25 cellular contexts compared by ENCODE assay signal in genomic region chr7:2502647-2502966, GRCh38. TPM values are rescaled to one million over a fixed set of nuclear protein-coding genes. Genes with fewer than 3 reads are reported as not detected.
DNase-seq lines count a peak whose midpoint lies in the region; ATAC-seq, FAIRE-seq and TF ChIP-seq lines count a peak whose summit lies in the region.
"Had no signal": no experiment of that assay in that cellular context is flagged by ENCODE, and none has a peak within 500 bp of the region (broad histone marks: within the 10 kb centered on the region; RNA-seq: fewer than 3 reads in every experiment).

No MANE protein-coding gene starts in this region.

- H3K27me3 ChIP-seq in left lung, result peaks cover 0 to 12% of the 10 kb centered on the region in 2 donors

- no peak overlapping the region for H3K4me3 Mint-ChIP-seq in stimulated activated naive CD8-positive, alpha-beta T cell treated with anti-CD3 and anti-CD28 coated beads, Interleukin-15, amount 100 ng/mL, for 72 hours
- H3K4me3 Mint-ChIP-seq in nephron, result no peak overlapping the region
- H3K4me3 Mint-ChIP-seq: CD4-positive, CD25-positive, alpha-beta regulatory T cell; CD8-positive, alpha-beta T cell; H9; HFFc6 had no signal

- no peaks in the 10 kb centered on the region for H3K9me3 Mint-ChIP-seq in stimulated activated naive CD8-positive, alpha-beta T cell treated with anti-CD3 and anti-CD28 coated beads, Interleukin-15, amount 100 ng/mL, for 72 hours
- no peaks in the 10 kb centered on the region for H3K9me3 Mint-ChIP-seq in nephron
- H3K9me3 Mint-ChIP-seq: CD4-positive, CD25-positive, alpha-beta regulatory T cell; CD8-positive, alpha-beta T cell; H9; HFFc6 had no signal

- H3K27ac ChIP-seq in HEK293 (ENCODE audit: extremely low read depth, low read depth, low read length) (no peak overlapping the region), left lung (no peak overlapping the region)
- H3K27ac ChIP-seq: A549, GM23248 had no signal

- DNase-seq in stimulated activated naive CD8-positive, alpha-beta T cell treated with anti-CD3 and anti-CD28 coated beads, Interleukin-15, amount 100 ng/mL, for 72 hours, result no peak
- no peak for DNase-seq in stimulated activated naive CD8-positive, alpha-beta T cell treated with anti-CD3 and anti-CD28 coated beads, Interleukin-15, Interleukin-2, amounts not matched to agents 100 U/mL and 50 U/mL, for 24 hours
- DNase-seq in urothelium cell line (ENCODE audit: low spot score) (no peak), NCI-H2081 (lab: John Stamatoyannopoulos, UW) (no peak), left lung (no peak), Ammon's horn (ENCODE audit: low spot score) (no peak)
- DNase-seq: 8988T; ACHN; AML-193; C1 segment of cervical spinal cord; Caco-2; CD4-positive, CD25-positive, alpha-beta regulatory T cell; CD8-positive, alpha-beta T cell; DMS153; DND-41; GM23248; H9; HFFc6 had no signal

- no peaks in the 10 kb centered on the region for H3K4me1 ChIP-seq in HEK293 (ENCODE audit: control insufficient read depth, insufficient read depth, low read length)
- peaks cover 0 to 3% of the 10 kb centered on the region in 2 donors for H3K4me1 ChIP-seq in left lung
- H3K4me1 ChIP-seq: A549, Caco-2 had no signal

- intact Hi-C loops in left lung (cut with DNase I), result no loop called here

- CTCF ChIA-PET in HEK293 (lab: Yijun Ruan, JAX), result interaction anchor here (0.6 to 0.7 kb wide), 2 partner anchors 19 to 109 kb away, joined by 3 to 4 read pairs; no protein-coding TSS in a partner anchor

- no peaks in the 10 kb centered on the region for H3K36me3 Mint-ChIP-seq in nephron (ENCODE audit: low read depth)
- H3K36me3 Mint-ChIP-seq: CD4-positive, CD25-positive, alpha-beta regulatory T cell; CD8-positive, alpha-beta T cell had no signal

- peaks cover 3% of the 10 kb centered on the region for H3K27me3 Mint-ChIP-seq in stimulated activated naive CD8-positive, alpha-beta T cell treated with anti-CD3 and anti-CD28 coated beads, Interleukin-15, amount 100 ng/mL, for 72 hours
- H3K27me3 Mint-ChIP-seq in nephron (ENCODE audit: low read depth), result peaks cover 4% of the 10 kb centered on the region

- H3K9me3 ChIP-seq in HEK293 (ENCODE audit: control insufficient read depth, insufficient read depth, low read depth, low read length) (no peaks in the 10 kb centered on the region), left lung (no peaks in the 10 kb centered on the region)
- H3K9me3 ChIP-seq: A549, Caco-2 had no signal

- H3K27ac Mint-ChIP-seq in stimulated activated naive CD8-positive, alpha-beta T cell treated with anti-CD3 and anti-CD28 coated beads, Interleukin-15, amount 100 ng/mL, for 72 hours, result no peak overlapping the region
- H3K27ac Mint-ChIP-seq in nephron, result peak overlapping the region; percentile 62 to 90 (median 87)
- H3K27ac Mint-ChIP-seq: CD4-positive, CD25-positive, alpha-beta regulatory T cell; CD8-positive, alpha-beta T cell; H9; HFFc6 had no signal

- TF ChIP-seq CTCF in HEK293 (tag by site-specific recombination; IDR thresholded peaks at IDR 0.05) (no peak), nephron (IDR thresholded peaks at IDR 0.05; ENCODE audit: unreplicated experiment in 3 of 3) (no peak), left lung (IDR thresholded peaks at IDR 0.05) (no peak)

- H3K36me3 ChIP-seq in HEK293 (ENCODE audit: control insufficient read depth in 2 of 2, insufficient read depth in 1 of 2, low read length in 2 of 2) (no peaks in the 10 kb centered on the region), left lung (no peaks in the 10 kb centered on the region)

- H3K4me3 ChIP-seq in HEK293 (ENCODE audit: low read depth, low read length) (no peak overlapping the region), left lung (no peak overlapping the region)
- H3K4me3 ChIP-seq: A549, GM23248 had no signal

- peak; percentile 5 for ATAC-seq in stimulated activated naive CD8-positive, alpha-beta T cell treated with anti-CD3 and anti-CD28 coated beads, Interleukin-15, amount 100 ng/mL, for 72 hours
- ATAC-seq in stimulated activated naive CD8-positive, alpha-beta T cell treated with anti-CD3 and anti-CD28 coated beads, Interleukin-15, Interleukin-2, amounts not matched to agents 100 U/mL and 50 U/mL, for 24 hours, result no peak
- no peak for ATAC-seq in left lung
- ATAC-seq: CD8-positive, alpha-beta T cell; HCT116 had no signal

- FAIRE-seq in urothelium cell line (lab: Jason Lieb, UNC), result peak; percentile 20
- FAIRE-seq: A549, G401.6, GM12892 had no signal

- POLR2A ChIA-PET in HEK293 (lab: Yijun Ruan, JAX), result no interaction called here

- peaks cover 24% of the 10 kb centered on the region for H3K4me1 Mint-ChIP-seq in stimulated activated naive CD8-positive, alpha-beta T cell treated with anti-CD3 and anti-CD28 coated beads, Interleukin-15, amount 100 ng/mL, for 72 hours
- H3K4me1 Mint-ChIP-seq in nephron, result peaks cover 47% of the 10 kb centered on the region

TF ChIP-seq in HEK293, 187 proteins besides CTCF, POLR2A, EP300 and RAD21:
- no peak for TF ChIP-seq SALL2 (tag by site-specific recombination; IDR thresholded peaks at IDR 0.05; ENCODE audit: borderline replicate concordance)
- 0 out of 2 replicates have a peak, but pooled peaks have one; percentile 10 for TF ChIP-seq ZFHX2 (tag by site-specific recombination; conservative IDR thresholded peaks at IDR 0.05)

RNA-seq across cellular contexts. Expression of gene LFNG, which starts 17.0 kb away (rescaled TPM):
- total RNA-seq in left lung, result 10 to 100 TPM; 38.0 to 59.2 TPM

RNA-seq across cellular contexts. Expression of gene GRIFIN, which starts 26.4 kb away (rescaled TPM):
- total RNA-seq in left lung, result not detected
- total RNA-seq: Caco-2; CD4-positive, CD25-positive, alpha-beta regulatory T cell; CD8-positive, alpha-beta T cell; GM23248; H4; H9; HFFc6 had no signal

RNA-seq across cellular contexts. Expression of gene BRAT1, which starts 52.7 kb away (rescaled TPM):
- total RNA-seq in left lung, result 10 to 100 TPM; 22.5 to 24.7 TPM

RNA-seq across cellular contexts. Expression of gene IQCE, which starts 56.2 kb away (rescaled TPM):
- 10 to 100 TPM; 19.0 to 19.3 TPM for total RNA-seq in left lung

Comparison
In these comparisons a context has a peak if more than half of its experiments do, and no peak if none do; other contexts are left out.
1. H3K27ac Mint-ChIP-seq: peak in nephron (3 of 3); none in stimulated activated naive CD8-positive, alpha-beta T cell treated with anti-CD3 and anti-CD28 coated beads, Interleukin-15, amount 100 ng/mL, for 72 hours (0 of 2).